Comparison of ENCODE assay signal across 8 cellular contexts in the genomic region with DNA sequence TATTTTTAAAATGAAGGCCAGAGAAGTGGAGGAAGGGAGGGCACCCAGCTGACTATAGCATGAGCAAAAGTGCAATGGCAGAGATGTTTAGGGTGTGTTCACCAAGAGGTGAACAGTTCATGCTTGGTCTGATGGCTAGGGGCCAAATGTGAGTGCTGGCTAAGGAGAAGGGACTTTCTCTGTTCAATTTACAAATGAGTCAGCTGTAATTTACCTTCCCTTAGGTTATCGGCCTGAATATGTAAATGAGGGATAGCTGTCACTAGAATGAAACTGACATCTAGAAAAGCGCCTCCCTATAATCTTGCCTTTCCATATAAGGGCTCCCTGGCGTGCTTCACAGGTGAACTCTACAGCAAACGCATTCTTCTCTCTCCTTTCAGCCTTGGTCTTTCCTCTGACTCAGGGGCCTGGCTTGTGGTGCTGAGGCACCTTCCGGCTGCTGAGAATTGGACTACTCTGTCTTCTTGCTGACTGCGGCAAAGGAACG.
A peak's percentile ranks its signal among the peaks of the same experiment; 100 is the strongest.
DNase-seq lines count a peak whose midpoint lies in the region; ATAC-seq and TF ChIP-seq lines count a peak whose summit lies in the region.

No MANE protein-coding gene starts in this region.

- no peak overlapping the region for H3K4me3 Mint-ChIP-seq in activated T-helper 2 cell treated with anti-CD3 and anti-CD28 coated beads, Interferon-gamma antibody, Interleukin-2, Interleukin-4, amounts not matched to agents 10 μg/mL and 5 μg/mL and 100 μg/mL, durations not matched to agents 14 hours and 24 hours and 36 hours (ENCODE audit: low read depth)

- DNase-seq in GM12864 (ENCODE audit: low read depth) (peak; percentile 64), NCI-H774 (lab: John Stamatoyannopoulos, UW) (no peak), NCI-H1436 (lab: John Stamatoyannopoulos, UW) (no peak), SIG-M5 (lab: John Stamatoyannopoulos, UW) (no peak)
- DNase-seq in activated T-helper 2 cell treated with anti-CD3 and anti-CD28 coated beads, Interferon-gamma antibody, Interleukin-2, Interleukin-4, amounts not matched to agents 10 μg/mL and 5 μg/mL and 100 μg/mL, durations not matched to agents 14 hours and 24 hours and 36 hours (ENCODE audit: low spot score), result peak; percentile 62
- DNase-seq in stimulated activated CD4-positive, alpha-beta T cell treated with anti-CD3 and anti-CD28 coated beads, Interleukin-2, amount 100 ng/mL, for 24 hours, result peak; percentile 70

- no peak for TF ChIP-seq RAD21 in Ishikawa (IDR thresholded peaks at IDR 0.05; ENCODE audit: low read depth)

- peaks cover 81% of the 10 kb centered on the region for H3K4me1 Mint-ChIP-seq in activated T-helper 2 cell treated with anti-CD3 and anti-CD28 coated beads, Interferon-gamma antibody, Interleukin-2, Interleukin-4, amounts not matched to agents 10 μg/mL and 5 μg/mL and 100 μg/mL, durations not matched to agents 14 hours and 24 hours and 36 hours (ENCODE audit: low read depth)

- H3K36me3 Mint-ChIP-seq in activated T-helper 2 cell treated with anti-CD3 and anti-CD28 coated beads, Interferon-gamma antibody, Interleukin-2, Interleukin-4, amounts not matched to agents 10 μg/mL and 5 μg/mL and 100 μg/mL, durations not matched to agents 14 hours and 24 hours and 36 hours (ENCODE audit: low read depth), result peaks cover 15% of the 10 kb centered on the region

- intact Hi-C loops in activated T-helper 2 cell treated with anti-CD3 and anti-CD28 coated beads, Interferon-gamma antibody, Interleukin-2, Interleukin-4, amounts not matched to agents 10 μg/mL and 5 μg/mL and 100 μg/mL, durations not matched to agents 14 hours and 24 hours and 36 hours (cut with micrococcal nuclease), result loop anchor here (1.0 kb wide), 6 partner anchors 13 to 127 kb away; no protein-coding TSS in a partner anchor

- H3K27ac Mint-ChIP-seq in activated T-helper 2 cell treated with anti-CD3 and anti-CD28 coated beads, Interferon-gamma antibody, Interleukin-2, Interleukin-4, amounts not matched to agents 10 μg/mL and 5 μg/mL and 100 μg/mL, durations not matched to agents 14 hours and 24 hours and 36 hours, result peak overlapping the region; percentile 81

- ATAC-seq in GM21723 (IDR thresholded peaks at IDR 0.05; ENCODE audit: unreplicated experiment), result peak; percentile 94

- H3K4me3 ChIP-seq in GM12864 (ENCODE audit: low read depth, low read length), result no peak overlapping the region

- TF ChIP-seq CTCF in GM12864 (IDR thresholded peaks at IDR 0.05; ENCODE audit: low read depth, low read length, missing control alignments), result no peak

- H3K9me3 Mint-ChIP-seq in activated T-helper 2 cell treated with anti-CD3 and anti-CD28 coated beads, Interferon-gamma antibody, Interleukin-2, Interleukin-4, amounts not matched to agents 10 μg/mL and 5 μg/mL and 100 μg/mL, durations not matched to agents 14 hours and 24 hours and 36 hours, result no peaks in the 10 kb centered on the region

- peak; percentile 39; the same call in 1 of the 2 replicates for TF ChIP-seq EP300 in Ishikawa (IDR thresholded peaks at IDR 0.05; ENCODE audit: borderline replicate concordance)

- no peaks in the 10 kb centered on the region for H3K27me3 Mint-ChIP-seq in activated T-helper 2 cell treated with anti-CD3 and anti-CD28 coated beads, Interferon-gamma antibody, Interleukin-2, Interleukin-4, amounts not matched to agents 10 μg/mL and 5 μg/mL and 100 μg/mL, durations not matched to agents 14 hours and 24 hours and 36 hours (ENCODE audit: low read depth)

TF ChIP-seq in Ishikawa, 13 proteins besides CTCF, POLR2A, EP300 and RAD21:
- no peak for TF ChIP-seq EGR1 (IDR thresholded peaks at IDR 0.05)
- TF ChIP-seq YY1 (IDR thresholded peaks at IDR 0.05; ENCODE audit: low read depth), result no peak
- TF ChIP-seq, protein P1, sequence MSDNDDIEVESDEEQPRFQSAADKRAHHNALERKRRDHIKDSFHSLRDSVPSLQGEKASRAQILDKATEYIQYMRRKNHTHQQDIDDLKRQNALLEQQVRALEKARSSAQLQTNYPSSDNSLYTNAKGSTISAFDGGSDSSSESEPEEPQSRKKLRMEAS (IDR thresholded peaks at IDR 0.05), result peak; percentile 59
- TF ChIP-seq FOXM1 (IDR thresholded peaks at IDR 0.05; ENCODE audit: borderline replicate concordance, low read depth), result no peak
- TF ChIP-seq NFIC (IDR thresholded peaks at IDR 0.05), result peak; percentile 49; the same call in 1 of the 2 replicates
- TF ChIP-seq TEAD4 (IDR thresholded peaks at IDR 0.05), result peak; percentile 34

Comparison
In these comparisons a context has a peak if more than half of its experiments do, and no peak if none do; other contexts are left out.
1. DNase-seq: peak in GM12864 (single experiment), activated T-helper 2 cell treated with anti-CD3 and anti-CD28 coated beads, Interferon-gamma antibody, Interleukin-2, Interleukin-4, amounts not matched to agents 10 μg/mL and 5 μg/mL and 100 μg/mL, durations not matched to agents 14 hours and 24 hours and 36 hours (single experiment) and stimulated activated CD4-positive, alpha-beta T cell treated with anti-CD3 and anti-CD28 coated beads, Interleukin-2, amount 100 ng/mL, for 24 hours (2 of 2); none in NCI-H774 (single experiment), NCI-H1436 (single experiment) and SIG-M5 (single experiment).